In genomic region chr10:111298031-111298430, GRCh38 we compare ENCODE assay signal across 24 cellular contexts.
DNase-seq lines count a peak whose midpoint lies in the region; FAIRE-seq and TF ChIP-seq lines count a peak whose summit lies in the region.
"Had no signal": no experiment of that assay in that cellular context is flagged by ENCODE, and none has a peak within 500 bp of the region (broad histone marks: within the 10 kb centered on the region; RNA-seq: fewer than 3 reads in every experiment).

No MANE protein-coding gene starts in this region.

- FAIRE-seq in astrocyte (lab: Jason Lieb, UNC), result no peak
- FAIRE-seq: islet of Langerhans had no signal

- H3K4me1 ChIP-seq in GM23248 (ENCODE audit: insufficient read depth) (peaks cover 20% of the 10 kb centered on the region), astrocyte (ENCODE audit: insufficient read depth, low read length) (peaks cover 5% of the 10 kb centered on the region), mesodermal cell (ENCODE audit: control insufficient read depth, insufficient read depth, low read length, poor library complexity, severe bottlenecking) (peaks cover 11% of the 10 kb centered on the region), smooth muscle cell (ENCODE audit: low read depth) (peaks cover 9% of the 10 kb centered on the region)

- H3K9ac ChIP-seq in GM23248 (peak overlapping the region; percentile 43), astrocyte (ENCODE audit: low read length) (peak overlapping the region; percentile 46), smooth muscle cell (ENCODE audit: low read depth) (no peak overlapping the region)

- H3K9me3 ChIP-seq in GM23248 (ENCODE audit: low read depth) (no peaks in the 10 kb centered on the region), astrocyte (ENCODE audit: insufficient read depth, low read depth, low read length) (no peaks in the 10 kb centered on the region), mesodermal cell (ENCODE audit: control insufficient read depth, low read length) (no peaks in the 10 kb centered on the region), smooth muscle cell (replicated peaks; ENCODE audit: low read depth) (no peaks in the 10 kb centered on the region)
- H3K9me3 ChIP-seq: MG63 had no signal

- H2AFZ ChIP-seq in GM23248 (peak overlapping the region; percentile 86), astrocyte (ENCODE audit: low read depth, low read length) (no peak overlapping the region), smooth muscle cell (ENCODE audit: low read depth) (no peak overlapping the region)

- H3K27me3 ChIP-seq in GM23248 (replicated peaks; ENCODE audit: insufficient read depth), result no peaks in the 10 kb centered on the region
- H3K27me3 ChIP-seq in astrocyte (ENCODE audit: insufficient read depth, low read length), result no peaks in the 10 kb centered on the region
- H3K27me3 ChIP-seq in smooth muscle cell (ENCODE audit: low read depth), result no peaks in the 10 kb centered on the region
- H3K27me3 ChIP-seq: MG63 had no signal

- 58 to 65% methylated on average over 4 of the region's 4 CpGs for WGBS in GM23248 (ENCODE audit: low coverage in 1 of 2, low lambda C conversion rate in 2 of 2, missing lambda C conversion rate in 2 of 2), 2 experiments
- WGBS in mesodermal cell (ENCODE audit: insufficient coverage in 2 of 2), 2 experiments, result 83 to 94% methylated on average over 2 to 3 of the region's 4 CpGs
- WGBS in smooth muscle cell (ENCODE audit: low lambda C conversion rate), result 27% methylated on average over 4 of the region's 4 CpGs

- H3K4me2 ChIP-seq in GM23248 (ENCODE audit: unreplicated experiment), result peak overlapping the region; percentile 25
- peak overlapping the region; percentile 50 for H3K4me2 ChIP-seq in astrocyte (ENCODE audit: low read length)
- H3K4me2 ChIP-seq in smooth muscle cell, result peak overlapping the region; percentile 36

- H3K79me2 ChIP-seq in GM23248 (ENCODE audit: insufficient read depth) (no peaks in the 10 kb centered on the region), astrocyte (ENCODE audit: insufficient read depth, low read length) (no peaks in the 10 kb centered on the region), smooth muscle cell (ENCODE audit: low read depth) (no peaks in the 10 kb centered on the region)

- in situ Hi-C loops in GM23248 (cut with MboI), result no loop called here

- no peak for TF ChIP-seq CTCF in astrocyte (IDR thresholded peaks at IDR 0.05; ENCODE audit: insufficient read depth, low read depth, low read length)
- TF ChIP-seq CTCF in smooth muscle cell (IDR thresholded peaks at IDR 0.05; ENCODE audit: borderline replicate concordance, insufficient read depth, poor library complexity, severe bottlenecking), result no peak

- H3K9me3 Mint-ChIP-seq in astrocyte (ENCODE audit: unreplicated experiment), result peaks cover 5% of the 10 kb centered on the region
- H3K9me3 Mint-ChIP-seq: activated CD4-positive, alpha-beta T cell treated with anti-CD3 and anti-CD28 coated beads, Interleukin-2, amount 10 ng/mL, durations not matched to agents 24 days and 14 days; activated T-cell treated with anti-CD3 and anti-CD28 coated beads, Interleukin-2, amount 50 U/mL, for 4 hours; brain; natural killer cell treated with Interleukin-12 subunit alpha and Interleukin-12 subunit beta and Interleukin-15 and Interleukin-18, amount 100 ng/mL, for 72 hours had no signal

- H3K9me2 ChIP-seq in GM23248 (ENCODE audit: insufficient read depth), result no peaks in the 10 kb centered on the region

- H3K4me3 ChIP-seq in GM23248 (no peak overlapping the region), astrocyte (ENCODE audit: insufficient read depth, low read depth, low read length) (no peak overlapping the region), mesodermal cell (ENCODE audit: extremely low read depth, insufficient read depth, low read length, poor library complexity, severe bottlenecking) (no peak overlapping the region), smooth muscle cell (no peak overlapping the region)
- H3K4me3 ChIP-seq: MG63 had no signal

- DNase-seq in GM23248 (no peak), astrocyte (ENCODE audit: low read depth) (no peak), smooth muscle cell (lab: John Stamatoyannopoulos, UW; ENCODE audit: unreplicated experiment) (no peak), dermis blood vessel endothelial cell (no peak), occipital lobe (lab: John Stamatoyannopoulos, UW) (no peak), NCI-H82 (lab: John Stamatoyannopoulos, UW) (no peak), H4 (ENCODE audit: low spot score) (no peak)
- DNase-seq: activated CD4-positive, alpha-beta T cell treated with anti-CD3 and anti-CD28 coated beads, Interleukin-2, amount 10 ng/mL, durations not matched to agents 24 days and 14 days; activated naive CD4-positive, alpha-beta T cell; activated T-cell treated with anti-CD3 and anti-CD28 coated beads, Interleukin-2, amount 50 U/mL, for 4 hours; DMS153; KG1; NCI-H1417; NCI-H2081; NCI-H446; OCI-M1; posterior cingulate gyrus; right cardiac atrium; stimulated activated naive CD4-positive, alpha-beta T cell treated with Interleukin-2 at 50 U/mL for 16 hours had no signal

- no peak overlapping the region for H3K4me3 Mint-ChIP-seq in astrocyte (ENCODE audit: unreplicated experiment)
- H3K4me3 Mint-ChIP-seq: activated CD4-positive, alpha-beta T cell treated with anti-CD3 and anti-CD28 coated beads, Interleukin-2, amount 10 ng/mL, durations not matched to agents 24 days and 14 days; activated T-cell treated with anti-CD3 and anti-CD28 coated beads, Interleukin-2, amount 50 U/mL, for 4 hours; brain; natural killer cell treated with Interleukin-12 subunit alpha and Interleukin-12 subunit beta and Interleukin-15 and Interleukin-18, amount 100 ng/mL, for 72 hours had no signal

- H3F3A ChIP-seq in GM23248 (ENCODE audit: insufficient read depth), result peaks cover 13% of the 10 kb centered on the region; the same call in 1 of the 2 replicates
- H3F3A ChIP-seq in smooth muscle cell (ENCODE audit: low read depth), result peaks cover 10% of the 10 kb centered on the region

- H4K20me1 ChIP-seq in GM23248 (ENCODE audit: insufficient read depth) (no peaks in the 10 kb centered on the region), astrocyte (ENCODE audit: insufficient read depth, low read length) (no peaks in the 10 kb centered on the region), smooth muscle cell (ENCODE audit: low read depth) (no peaks in the 10 kb centered on the region)

- H3K36me3 ChIP-seq in GM23248 (ENCODE audit: low read depth), result no peaks in the 10 kb centered on the region
- H3K36me3 ChIP-seq in astrocyte (ENCODE audit: insufficient read depth, low read length), result no peaks in the 10 kb centered on the region
- no peaks in the 10 kb centered on the region for H3K36me3 ChIP-seq in mesodermal cell (ENCODE audit: control insufficient read depth, insufficient read depth, low read length)
- H3K36me3 ChIP-seq in smooth muscle cell (ENCODE audit: low read depth), result no peaks in the 10 kb centered on the region
- H3K36me3 ChIP-seq: MG63 had no signal

- H3K27ac Mint-ChIP-seq in astrocyte (ENCODE audit: unreplicated experiment), result peak overlapping the region; percentile 100
- H3K27ac Mint-ChIP-seq: activated CD4-positive, alpha-beta T cell treated with anti-CD3 and anti-CD28 coated beads, Interleukin-2, amount 10 ng/mL, durations not matched to agents 24 days and 14 days; natural killer cell treated with Interleukin-12 subunit alpha and Interleukin-12 subunit beta and Interleukin-15 and Interleukin-18, amount 100 ng/mL, for 72 hours had no signal

- no peaks in the 10 kb centered on the region for H3K27me3 Mint-ChIP-seq in astrocyte (ENCODE audit: low read depth, unreplicated experiment)

- no peaks in the 10 kb centered on the region for H3K36me3 Mint-ChIP-seq in astrocyte (ENCODE audit: low read depth, unreplicated experiment)
- H3K36me3 Mint-ChIP-seq: brain; natural killer cell treated with Interleukin-12 subunit alpha and Interleukin-12 subunit beta and Interleukin-15 and Interleukin-18, amount 100 ng/mL, for 72 hours had no signal

- H3K27ac ChIP-seq in GM23248 (peak overlapping the region; percentile 79), astrocyte (ENCODE audit: low read depth, low read length) (peak overlapping the region; percentile 48), mesodermal cell (ENCODE audit: low read depth, low read length, severe bottlenecking) (peak overlapping the region; percentile 99), smooth muscle cell (ENCODE audit: low read depth) (peak overlapping the region; percentile 91)

- H3K4me1 Mint-ChIP-seq in astrocyte (ENCODE audit: low read depth, unreplicated experiment), result peaks cover 26% of the 10 kb centered on the region
- H3K4me1 Mint-ChIP-seq: activated CD4-positive, alpha-beta T cell treated with anti-CD3 and anti-CD28 coated beads, Interleukin-2, amount 10 ng/mL, durations not matched to agents 24 days and 14 days had no signal

Comparison
In these comparisons a context has a peak if more than half of its experiments do, and no peak if none do; other contexts are left out.
1. H3K27ac ChIP-seq: peak in every context shown above with its lines; median percentile 99 in mesodermal cell; 91 in smooth muscle cell; 79 in GM23248; 48 in astrocyte.